8 cellular contexts compared by ENCODE assay signal in the genomic region with DNA sequence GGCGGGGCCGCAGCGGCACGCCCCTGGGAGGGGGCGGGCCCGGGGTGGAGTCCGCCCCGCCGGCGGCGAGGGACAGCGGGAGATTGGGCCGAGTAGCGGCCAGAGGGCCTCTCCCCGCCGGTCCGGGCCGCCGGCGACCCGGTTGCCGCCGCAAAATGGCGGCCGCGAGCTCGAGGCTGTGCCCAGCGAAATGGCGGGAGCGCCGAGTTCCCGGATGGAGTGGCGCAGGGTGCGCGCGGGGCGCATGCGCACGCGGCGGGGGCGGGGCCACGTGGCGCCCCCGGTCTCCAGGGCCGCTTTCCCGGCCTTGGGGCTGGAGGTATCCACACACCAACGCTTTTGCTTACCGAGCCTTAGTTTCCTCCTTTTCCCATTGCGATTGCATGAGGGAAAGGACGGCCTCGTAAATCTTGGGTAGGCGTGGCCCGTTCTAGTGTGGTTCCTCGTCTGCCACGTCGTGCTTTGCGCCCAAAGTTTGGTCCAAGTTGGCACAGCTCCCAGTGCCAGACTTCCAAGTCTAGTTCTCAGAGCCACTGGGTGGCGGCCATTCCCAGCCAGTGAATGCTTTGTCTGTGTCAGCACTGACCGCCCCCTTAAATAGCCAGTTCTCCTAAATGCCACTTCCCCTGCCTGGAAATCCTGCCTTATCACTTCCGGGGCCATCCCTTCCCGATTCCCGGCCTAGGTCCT. TPM values are rescaled to one million over a fixed set of nuclear protein-coding genes. Genes with fewer than 3 reads are reported as not detected.
DNase-seq lines count a peak whose midpoint lies in the region; ATAC-seq and TF ChIP-seq lines count a peak whose summit lies in the region.

No MANE protein-coding gene starts in this region.

- peak overlapping the region; percentile 96 for H3K27ac Mint-ChIP-seq in activated naive CD8-positive, alpha-beta T cell treated with anti-CD3 and anti-CD28 coated beads for 36 hours

- peaks cover 4% of the 10 kb centered on the region for H3K27me3 Mint-ChIP-seq in activated naive CD8-positive, alpha-beta T cell treated with anti-CD3 and anti-CD28 coated beads for 36 hours

- DNase-seq in GDM1 (lab: John Stamatoyannopoulos, UW) (peak; percentile 75), GOT3 (lab: John Stamatoyannopoulos, UW) (peak; percentile 86), LNCaP clone FGC (ENCODE audit: low read depth) (peak; percentile 87), SK-N-MC (ENCODE audit: low read depth, low spot score) (no peak), Right ventricle myocardium superior (peak; percentile 91), ovary (peak; percentile 89 to 94 (median 92)), upper lobe of right lung (peak; percentile 94)
- DNase-seq in activated naive CD8-positive, alpha-beta T cell treated with anti-CD3 and anti-CD28 coated beads for 36 hours, result peak; percentile 91

- H3K27me3 ChIP-seq in ovary (no peaks in the 10 kb centered on the region), upper lobe of right lung (no peaks in the 10 kb centered on the region)

- peak overlapping the region; percentile 96 for H3K4me3 Mint-ChIP-seq in activated naive CD8-positive, alpha-beta T cell treated with anti-CD3 and anti-CD28 coated beads for 36 hours

- H3K9ac ChIP-seq in SK-N-MC (ENCODE audit: insufficient read length), result peak overlapping the region; percentile 86

- H3K36me3 Mint-ChIP-seq in activated naive CD8-positive, alpha-beta T cell treated with anti-CD3 and anti-CD28 coated beads for 36 hours, result peaks cover 43% of the 10 kb centered on the region

- peak overlapping the region; percentile 66 for H3K4me3 ChIP-seq in LNCaP clone FGC (ENCODE audit: low read depth, low read length)
- H3K4me3 ChIP-seq in SK-N-MC, result peak overlapping the region; percentile 78
- peak overlapping the region; percentile 74 for H3K4me3 ChIP-seq in ovary
- H3K4me3 ChIP-seq in upper lobe of right lung, result peak overlapping the region; percentile 69

- 0 to 1% (median 0%) methylated on average over 36 to 63 of the region's 63 CpGs for WGBS in ovary, 3 donors

- H3K4me1 ChIP-seq in ovary (ENCODE audit: insufficient read depth) (peaks cover 39% of the 10 kb centered on the region), upper lobe of right lung (peaks cover 79% of the 10 kb centered on the region)

- TF ChIP-seq CTCF in LNCaP clone FGC (IDR thresholded peaks at IDR 0.05; ENCODE audit: control insufficient read depth, extremely low read depth, insufficient read depth) (peak; percentile 25; the same call in 1 of the 2 replicates), ovary (IDR thresholded peaks at IDR 0.05) (peak in 1 of 3 donors; percentile 19), upper lobe of right lung (IDR thresholded peaks at IDR 0.05) (no peak)

- H3K27ac ChIP-seq in SK-N-MC, result peak overlapping the region; percentile 93
- H3K27ac ChIP-seq in ovary, result peak overlapping the region; percentile 92 to 100
- peak overlapping the region; percentile 95 for H3K27ac ChIP-seq in upper lobe of right lung

- TF ChIP-seq POLR2A in ovary (IDR thresholded peaks at IDR 0.05), result peak; percentile 43

- peak; percentile 39 for TF ChIP-seq EP300 in ovary (IDR thresholded peaks at IDR 0.05)

- H3K9me3 ChIP-seq in SK-N-MC (ENCODE audit: low read depth, low read length), result no peaks in the 10 kb centered on the region
- H3K9me3 ChIP-seq in ovary, result no peaks in the 10 kb centered on the region
- no peaks in the 10 kb centered on the region for H3K9me3 ChIP-seq in upper lobe of right lung

- H3K4me1 Mint-ChIP-seq in activated naive CD8-positive, alpha-beta T cell treated with anti-CD3 and anti-CD28 coated beads for 36 hours, result peaks cover 62% of the 10 kb centered on the region

- ATAC-seq in Right ventricle myocardium superior (ENCODE audit: poor library complexity), result peak; percentile 40
- peak; percentile 42 for ATAC-seq in upper lobe of right lung

- intact Hi-C loops in Right ventricle myocardium superior (cut with DNase I) (loop anchor here (2.0 to 10.0 kb wide), 2 partner anchors 25 to 115 kb away; a partner anchor contains a TSS), ovary (cut with DNase I) (loop anchor here in 1 of 4 donors (10.0 kb wide), 1 partner anchor 115 kb away; a partner anchor contains a TSS), upper lobe of right lung (cut with DNase I) (no loop called here)

- H3K9me3 Mint-ChIP-seq in activated naive CD8-positive, alpha-beta T cell treated with anti-CD3 and anti-CD28 coated beads for 36 hours, result no peaks in the 10 kb centered on the region

- peaks cover 47% of the 10 kb centered on the region for H3K36me3 ChIP-seq in SK-N-MC (ENCODE audit: insufficient read depth, low read length)
- H3K36me3 ChIP-seq in ovary, result no peaks in the 10 kb centered on the region
- peaks cover 43% of the 10 kb centered on the region for H3K36me3 ChIP-seq in upper lobe of right lung

RNA-seq across cellular contexts. Expression of a gene that starts 0.5 kb away (rescaled TPM):
- total RNA-seq in activated naive CD8-positive, alpha-beta T cell treated with anti-CD3 and anti-CD28 coated beads for 36 hours, result 100 to 1,000 TPM; 208 to 216 TPM
- 219 TPM for total RNA-seq in Right ventricle myocardium superior
- 100 to 1,000 TPM; 602 to 917 (median 855) TPM for total RNA-seq in ovary
- 1,000 to 10,000 TPM in 1 of 2 donors, 100 to 1,000 TPM in 1; 610 to 1,254 TPM for polyA plus RNA-seq in ovary
- total RNA-seq in upper lobe of right lung, result 322 TPM

RNA-seq across cellular contexts. Expression of a gene that starts 5.7 kb away (rescaled TPM):
- total RNA-seq in activated naive CD8-positive, alpha-beta T cell treated with anti-CD3 and anti-CD28 coated beads for 36 hours, result 100 to 1,000 TPM in 1 of 2 experiments, 10 to 100 TPM in 1; 99.8 to 101 TPM
- total RNA-seq in Right ventricle myocardium superior (12.4 TPM), ovary (10 to 100 TPM; 21.7 to 72.5 (median 26.7) TPM), upper lobe of right lung (41.4 TPM)
- polyA plus RNA-seq in ovary, result 10 to 100 TPM in 1 of 2 donors, under 1 TPM in 1; 0.30 to 35.2 TPM

RNA-seq across cellular contexts. Expression of a gene that starts 16.1 kb away (rescaled TPM):
- total RNA-seq in activated naive CD8-positive, alpha-beta T cell treated with anti-CD3 and anti-CD28 coated beads for 36 hours, result not detected
- total RNA-seq in Right ventricle myocardium superior (not detected), ovary (not detected), upper lobe of right lung (not detected)
- polyA plus RNA-seq in ovary, result under 1 TPM in 1 of 2 donors, not detected in 1; 0.11 TPM

RNA-seq across cellular contexts. Expression of a gene that starts 21.2 kb away (rescaled TPM):
- total RNA-seq in activated naive CD8-positive, alpha-beta T cell treated with anti-CD3 and anti-CD28 coated beads for 36 hours, result 10 to 100 TPM; 29.3 to 29.6 TPM
- total RNA-seq in Right ventricle myocardium superior (54.1 TPM), ovary (100 to 1,000 TPM in 5 of 7 donors, 10 to 100 TPM in 2; 44.9 to 261 (median 107) TPM), upper lobe of right lung (135 TPM)
- polyA plus RNA-seq in ovary, result 10 to 100 TPM; 10.1 to 26.7 TPM

RNA-seq across cellular contexts. Expression of a gene that starts 28.1 kb away (rescaled TPM):
- 100 to 1,000 TPM; 175 to 177 TPM for total RNA-seq in activated naive CD8-positive, alpha-beta T cell treated with anti-CD3 and anti-CD28 coated beads for 36 hours
- total RNA-seq in Right ventricle myocardium superior (692 TPM), ovary (100 to 1,000 TPM in 6 of 7 donors, 10 to 100 TPM in 1; 71.9 to 218 (median 148) TPM), upper lobe of right lung (126 TPM)
- 100 to 1,000 TPM in 1 of 2 donors, 1 to 10 TPM in 1; 1.3 to 110 TPM for polyA plus RNA-seq in ovary
